In the genomic region with DNA sequence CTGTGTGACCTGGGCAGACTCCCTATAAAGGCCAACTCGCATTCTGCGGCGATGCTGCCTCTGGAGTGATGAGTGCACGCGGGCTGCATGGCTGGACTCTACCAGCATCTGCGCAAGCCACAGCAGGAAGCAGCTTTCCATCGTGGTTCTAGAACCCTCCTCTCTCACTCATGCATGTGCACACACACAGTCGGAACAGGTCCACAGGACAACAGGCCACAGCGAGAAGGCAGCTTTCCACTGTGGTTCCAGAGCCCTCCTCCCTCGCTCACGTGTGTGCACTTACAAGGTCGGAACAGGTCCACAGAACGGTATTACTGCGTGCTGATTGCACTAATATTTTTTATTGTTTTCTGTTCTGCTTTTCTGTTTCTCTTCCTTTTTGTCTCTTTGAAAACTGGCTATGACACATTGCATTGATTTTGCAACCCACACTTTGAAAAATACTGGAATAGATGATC, we compare ENCODE assay signal across 7 cellular contexts.
DNase-seq lines count a peak whose midpoint lies in the region; ATAC-seq and TF ChIP-seq lines count a peak whose summit lies in the region.
"Not testable (repeated sequence)": the region's sequence is repeated elsewhere in the genome, so short reads cannot be mapped to it uniquely, and the experiment has no call there.

No MANE protein-coding gene starts in this region.

- ATAC-seq in GM18505 (IDR thresholded peaks at IDR 0.05; ENCODE audit: unreplicated experiment) (peak; percentile 46), GM19372 (IDR thresholded peaks at IDR 0.05; ENCODE audit: low read depth, unreplicated experiment) (peak; percentile 50), GM21723 (IDR thresholded peaks at IDR 0.05; ENCODE audit: unreplicated experiment) (peak; percentile 52), HG03039 (IDR thresholded peaks at IDR 0.05; ENCODE audit: unreplicated experiment) (peak; percentile 57), HG03521 (IDR thresholded peaks at IDR 0.05; ENCODE audit: unreplicated experiment) (peak; percentile 55)

- not testable (repeated sequence) for TF ChIP-seq POLR2A in GM18505 (IDR thresholded peaks at IDR 0.05; ENCODE audit: borderline replicate concordance, extremely low read depth, insufficient read depth, insufficient read length)

- DNase-seq in SIG-M5 treated with dmso at 0.1 percent for 504 hours (lab: John Stamatoyannopoulos, UW; ENCODE audit: unreplicated experiment) (peak; percentile 71), medulla oblongata (ENCODE audit: extremely low spot score) (peak; percentile 56)

Comparison
In these comparisons a context has a peak if more than half of its experiments do, and no peak if none do; other contexts are left out.
1. Peak in every context shown above with its lines: DNase-seq and ATAC-seq.